21 cellular contexts compared by ENCODE assay signal in genomic region chr21:43911015-43911934, GRCh38. TPM values are rescaled to one million over a fixed set of nuclear protein-coding genes. Genes with fewer than 3 reads are reported as not detected.
DNase-seq lines count a peak whose midpoint lies in the region; ATAC-seq and TF ChIP-seq lines count a peak whose summit lies in the region.
"Had no signal": no experiment of that assay in that cellular context is flagged by ENCODE, and none has a peak within 500 bp of the region (broad histone marks: within the 10 kb centered on the region; RNA-seq: fewer than 3 reads in every experiment).

No MANE protein-coding gene starts in this region.

- no peak overlapping the region for H3K9ac ChIP-seq in smooth muscle cell (ENCODE audit: low read depth)

- H3K27me3 Mint-ChIP-seq in activated naive CD4-positive, alpha-beta T cell treated with anti-CD3 and anti-CD28 coated beads, Interleukin-2, amount 50 U/mL, for 24 hours: no peaks in the 10 kb centered on the region
- no peaks in the 10 kb centered on the region for H3K27me3 Mint-ChIP-seq in mesothelial cell of epicardium (ENCODE audit: low read depth)
- no peaks in the 10 kb centered on the region for H3K27me3 Mint-ChIP-seq in activated naive CD8-positive, alpha-beta T cell treated with anti-CD3 and anti-CD28 coated beads, Interleukin-2, amount 50 U/mL, for 24 hours
- H3K27me3 Mint-ChIP-seq: activated CD8-positive, alpha-beta memory T cell treated with anti-CD3 and anti-CD28 coated beads, Interleukin-2, amount 10 ng/mL, durations not matched to agents 7 days and 5 days; T-helper 17 cell had no signal

- H3K27ac Mint-ChIP-seq in activated naive CD4-positive, alpha-beta T cell treated with anti-CD3 and anti-CD28 coated beads, Interleukin-2, amount 50 U/mL, for 24 hours: peak overlapping the region; percentile 82
- peak overlapping the region; percentile 75 for H3K27ac Mint-ChIP-seq in mesothelial cell of epicardium
- no peak overlapping the region for H3K27ac Mint-ChIP-seq in activated naive CD8-positive, alpha-beta T cell treated with anti-CD3 and anti-CD28 coated beads, Interleukin-2, amount 50 U/mL, for 24 hours
- H3K27ac Mint-ChIP-seq: activated CD8-positive, alpha-beta memory T cell treated with anti-CD3 and anti-CD28 coated beads, Interleukin-2, amount 10 ng/mL, durations not matched to agents 7 days and 5 days; T-helper 17 cell had no signal

- ATAC-seq in Right ventricle myocardium superior (ENCODE audit: poor library complexity): peak; percentile 80
- no peak for ATAC-seq in activated naive CD8-positive, alpha-beta T cell treated with anti-CD3 and anti-CD28 coated beads, Interleukin-2, amount 50 U/mL, for 24 hours
- ATAC-seq: activated CD4-positive, CD25-positive, alpha-beta regulatory T cell treated with anti-CD3 and anti-CD28 coated beads, Interleukin-2, amount 50 U/mL, for 24 hours; activated CD8-positive, alpha-beta memory T cell treated with anti-CD3 and anti-CD28 coated beads, Interleukin-2, amount 10 ng/mL, durations not matched to agents 7 days and 5 days; T-helper 17 cell had no signal

- H3K9me3 ChIP-seq in thyroid gland (no peaks in the 10 kb centered on the region), smooth muscle cell (replicated peaks; ENCODE audit: low read depth) (no peaks in the 10 kb centered on the region), tibial nerve (peaks cover 0 to 11% (median 0%) of the 10 kb centered on the region in 4 donors)
- H3K9me3 ChIP-seq: ovary had no signal

- TF ChIP-seq EP300 in tibial nerve (IDR thresholded peaks at IDR 0.05): no peak

- H3K4me3 ChIP-seq in thyroid gland (replicated peaks in 1 of 3) (no peak overlapping the region), smooth muscle cell (no peak overlapping the region), tibial nerve (no peak overlapping the region)
- H3K4me3 ChIP-seq: ovary, uterus had no signal

- intact Hi-C loops in Right ventricle myocardium superior (cut with DNase I): no loop called here
- intact Hi-C loops in thyroid gland (cut with DNase I): no loop called here

- no peaks in the 10 kb centered on the region for H3K9me3 Mint-ChIP-seq in activated naive CD4-positive, alpha-beta T cell treated with anti-CD3 and anti-CD28 coated beads, Interleukin-2, amount 50 U/mL, for 24 hours
- peaks cover 10% of the 10 kb centered on the region for H3K9me3 Mint-ChIP-seq in mesothelial cell of epicardium
- peaks cover 9% of the 10 kb centered on the region for H3K9me3 Mint-ChIP-seq in activated naive CD8-positive, alpha-beta T cell treated with anti-CD3 and anti-CD28 coated beads, Interleukin-2, amount 50 U/mL, for 24 hours

- peaks cover 63% of the 10 kb centered on the region for H4K20me1 ChIP-seq in smooth muscle cell (ENCODE audit: low read depth)

- TF ChIP-seq CTCF in mesothelial cell of epicardium (IDR thresholded peaks at IDR 0.05; ENCODE audit: unreplicated experiment) (no peak), thyroid gland (IDR thresholded peaks at IDR 0.05) (peak in 3 of 6 experiments; percentile 41 to 59 (median 45)), smooth muscle cell (IDR thresholded peaks at IDR 0.05; ENCODE audit: borderline replicate concordance, insufficient read depth, poor library complexity, severe bottlenecking) (no peak), tibial nerve (IDR thresholded peaks at IDR 0.05) (no peak)

- peaks cover 17% of the 10 kb centered on the region for H3K36me3 Mint-ChIP-seq in activated naive CD4-positive, alpha-beta T cell treated with anti-CD3 and anti-CD28 coated beads, Interleukin-2, amount 50 U/mL, for 24 hours
- peaks cover 25% of the 10 kb centered on the region for H3K36me3 Mint-ChIP-seq in mesothelial cell of epicardium
- H3K36me3 Mint-ChIP-seq in activated naive CD8-positive, alpha-beta T cell treated with anti-CD3 and anti-CD28 coated beads, Interleukin-2, amount 50 U/mL, for 24 hours (ENCODE audit: low read depth): peaks cover 12% of the 10 kb centered on the region

- peak overlapping the region in 2 of 3 donors; percentile 61 to 71 for H3K27ac ChIP-seq in thyroid gland
- H3K27ac ChIP-seq in smooth muscle cell (ENCODE audit: low read depth): no peak overlapping the region
- H3K27ac ChIP-seq in tibial nerve: no peak overlapping the region
- H3K27ac ChIP-seq: ovary, uterus had no signal

- DNase-seq in activated naive CD4-positive, alpha-beta T cell treated with Interleukin-2 at 50 U/mL for 16 hours: no peak
- DNase-seq in Right ventricle myocardium superior: no peak
- DNase-seq in mesothelial cell of epicardium (ENCODE audit: low spot score in 2 of 2, unreplicated experiment in 2 of 2): no peak
- peak; percentile 92 to 93 for DNase-seq in thyroid gland
- DNase-seq in activated naive CD8-positive, alpha-beta T cell treated with anti-CD3 and anti-CD28 coated beads, Interleukin-2, amount 50 U/mL, for 24 hours: no peak
- DNase-seq in smooth muscle cell (lab: John Stamatoyannopoulos, UW; ENCODE audit: unreplicated experiment): no peak
- DNase-seq in tibial nerve (ENCODE audit: low spot score in 2 of 2): no peak
- DNase-seq: activated CD8-positive, alpha-beta memory T cell treated with anti-CD3 and anti-CD28 coated beads, Interleukin-2, amount 10 ng/mL, durations not matched to agents 7 days and 5 days; DND-41; Karpas-422; NCI-H1694 treated with DMSO at 0.1 percent for 48 hours; NCI-H446 treated with DMSO at 0.1 percent for 48 hours; SHP77; stimulated activated CD4-positive, alpha-beta T cell treated with anti-CD3 and anti-CD28 coated beads, Interleukin-12 subunit alpha, Interleukin-12 subunit beta, amount 100 ng/mL, for 4 hours; stimulated activated naive CD4-positive, alpha-beta T cell treated with Interleukin-2 at 50 U/mL for 16 hours; T-helper 17 cell; uterus had no signal

- no peak overlapping the region for H2AFZ ChIP-seq in smooth muscle cell (ENCODE audit: low read depth)

- WGBS in thyroid gland, 2 donors: 45 to 52% methylated on average over 11 to 20 of the region's 21 CpGs
- 76% methylated on average over 21 of the region's 21 CpGs for WGBS in smooth muscle cell (ENCODE audit: low lambda C conversion rate)
- 68 to 73% methylated on average over 19 to 20 of the region's 21 CpGs for WGBS in tibial nerve, 2 donors

- no peaks in the 10 kb centered on the region for H3F3A ChIP-seq in smooth muscle cell (ENCODE audit: low read depth)

- peaks cover 39 to 49% of the 10 kb centered on the region in 2 donors for H3K4me1 ChIP-seq in thyroid gland
- no peaks in the 10 kb centered on the region for H3K4me1 ChIP-seq in smooth muscle cell (ENCODE audit: low read depth)
- H3K4me1 ChIP-seq in tibial nerve: peaks cover 0 to 32% (median 0%) of the 10 kb centered on the region in 4 donors
- H3K4me1 ChIP-seq: uterus had no signal

- peaks cover 27% of the 10 kb centered on the region for H3K4me1 Mint-ChIP-seq in activated naive CD4-positive, alpha-beta T cell treated with anti-CD3 and anti-CD28 coated beads, Interleukin-2, amount 50 U/mL, for 24 hours
- peaks cover 22% of the 10 kb centered on the region for H3K4me1 Mint-ChIP-seq in mesothelial cell of epicardium
- H3K4me1 Mint-ChIP-seq in activated naive CD8-positive, alpha-beta T cell treated with anti-CD3 and anti-CD28 coated beads, Interleukin-2, amount 50 U/mL, for 24 hours: peaks cover 22% of the 10 kb centered on the region

- peaks cover 17% of the 10 kb centered on the region for H3K79me2 ChIP-seq in smooth muscle cell (ENCODE audit: low read depth)

- H3K4me2 ChIP-seq in smooth muscle cell: no peak overlapping the region

- H3K4me3 Mint-ChIP-seq in activated naive CD4-positive, alpha-beta T cell treated with anti-CD3 and anti-CD28 coated beads, Interleukin-2, amount 50 U/mL, for 24 hours: no peak overlapping the region
- no peak overlapping the region for H3K4me3 Mint-ChIP-seq in mesothelial cell of epicardium
- no peak overlapping the region for H3K4me3 Mint-ChIP-seq in activated naive CD8-positive, alpha-beta T cell treated with anti-CD3 and anti-CD28 coated beads, Interleukin-2, amount 50 U/mL, for 24 hours
- H3K4me3 Mint-ChIP-seq: activated CD8-positive, alpha-beta memory T cell treated with anti-CD3 and anti-CD28 coated beads, Interleukin-2, amount 10 ng/mL, durations not matched to agents 7 days and 5 days; CD14-positive monocyte; T-helper 17 cell had no signal

- H3K36me3 ChIP-seq in thyroid gland (no peaks in the 10 kb centered on the region), smooth muscle cell (ENCODE audit: low read depth) (no peaks in the 10 kb centered on the region), tibial nerve (peaks cover 0 to 30% (median 0%) of the 10 kb centered on the region in 3 donors)
- H3K36me3 ChIP-seq: ovary, uterus had no signal

- no peaks in the 10 kb centered on the region for H3K27me3 ChIP-seq in thyroid gland
- no peaks in the 10 kb centered on the region for H3K27me3 ChIP-seq in smooth muscle cell (ENCODE audit: low read depth)
- no peaks in the 10 kb centered on the region for H3K27me3 ChIP-seq in tibial nerve
- H3K27me3 ChIP-seq: ovary, uterus had no signal

- no peak for TF ChIP-seq POLR2A in thyroid gland (IDR thresholded peaks at IDR 0.05)
- TF ChIP-seq POLR2A in tibial nerve (IDR thresholded peaks at IDR 0.05): no peak

RNA-seq across cellular contexts. Expression of gene AGPAT3, which starts 46.3 kb away (rescaled TPM):
- total RNA-seq in Right ventricle myocardium superior: 96.3 TPM
- total RNA-seq in mesothelial cell of epicardium: 69.6 to 71.0 TPM (median 71.0 TPM) in 3 replicates
- total RNA-seq in thyroid gland: 10 to 100 TPM; 40.6 to 80.5 (median 65.3) TPM
- 12.1 and 17.2 TPM in 2 replicates for total RNA-seq in smooth muscle cell
- 10.9 and 17.4 TPM in 2 replicates for polyA plus RNA-seq in smooth muscle cell
- 10 to 100 TPM; 29.9 to 45.6 (median 36.4) TPM for total RNA-seq in tibial nerve

Comparison
In these comparisons a context has a peak if more than half of its experiments do, and no peak if none do; other contexts are left out.
1. DNase-seq: peak in thyroid gland (2 of 2); none in activated naive CD4-positive, alpha-beta T cell treated with Interleukin-2 at 50 U/mL for 16 hours (single experiment), Right ventricle myocardium superior (single experiment), mesothelial cell of epicardium (0 of 2), activated naive CD8-positive, alpha-beta T cell treated with anti-CD3 and anti-CD28 coated beads, Interleukin-2, amount 50 U/mL, for 24 hours (single experiment), smooth muscle cell (single experiment) and tibial nerve (0 of 2).
2. H3K27ac ChIP-seq: peak in thyroid gland (2 of 3); none in smooth muscle cell (single experiment) and tibial nerve (0 of 4).